8 cellular contexts compared by ENCODE assay signal in genomic region chr3:127735767-127736693, GRCh38.
A peak's percentile ranks its signal among the peaks of the same experiment; 100 is the strongest.
DNase-seq lines count a peak whose midpoint lies in the region; ATAC-seq, FAIRE-seq and TF ChIP-seq lines count a peak whose summit lies in the region.

No MANE protein-coding gene starts in this region.

- peak overlapping the region; percentile 97 for H3K4me2 ChIP-seq in GM12878 (ENCODE audit: control insufficient read depth, insufficient read depth)

- 2% methylated on average over 9 of the region's 9 CpGs for WGBS in GM12878 (ENCODE audit: insufficient coverage, insufficient replicate concordance, low lambda C conversion rate, missing lambda C conversion rate)
- WGBS in right lobe of liver (ENCODE audit: insufficient coverage, low coverage, low lambda C conversion rate, missing lambda C conversion rate): 73% methylated on average over 9 of the region's 9 CpGs

- H3K4me3 Mint-ChIP-seq in WTC11: no peak overlapping the region

- no peak overlapping the region for H3K27ac Mint-ChIP-seq in WTC11

- no peaks in the 10 kb centered on the region for H3K9me3 Mint-ChIP-seq in WTC11

- no peaks in the 10 kb centered on the region for H3K36me3 Mint-ChIP-seq in WTC11

- POLR2A ChIA-PET in GM12878 (lab: Charles Lee) (interaction anchor here (0.7 to 2.7 kb wide), 13 partner anchors 9 to 138 kb away, joined by 3 to 32 read pairs (median 5); partner anchors contain the start of genes MCM2 and MGLL), WTC11 (lab: Charles Lee) (no interaction called here)

- TF ChIP-seq RAD21 in GM12878 (IDR thresholded peaks at IDR 0.05; ENCODE audit: insufficient read depth, low read depth, low read length): no peak

- TF ChIP-seq CTCF in GM12878 (IDR thresholded peaks at IDR 0.05 in 2 of 3, conservative IDR thresholded peaks at IDR 0.05 in 1 of 3; ENCODE audit: control insufficient read depth in 2 of 3, extremely low read depth in 1 of 3, insufficient read depth in 1 of 3, low read depth in 3 of 3, low read length in 3 of 3): no peak
- no peak for TF ChIP-seq CTCF in right lobe of liver (IDR thresholded peaks at IDR 0.05)
- no peak for TF ChIP-seq CTCF in WTC11 (IDR thresholded peaks at IDR 0.05)

- TF ChIP-seq POLR2A in GM12878 (IDR thresholded peaks at IDR 0.05; ENCODE audit: low read depth, low read length) (no peak), right lobe of liver (IDR thresholded peaks at IDR 0.05) (no peak), erythroblast (IDR thresholded peaks at IDR 0.05; ENCODE audit: low read length) (no peak)

- H3K9ac ChIP-seq in GM12878 (ENCODE audit: control insufficient read depth, insufficient read depth, low read length): peak overlapping the region; percentile 88

- H3K4me1 Mint-ChIP-seq in WTC11: peaks cover 36% of the 10 kb centered on the region

- in situ Hi-C loops in GM12878 (cut with MboI): no loop called here

- intact Hi-C loops in GM12878 (cut with micrococcal nuclease; ENCODE audit: unreplicated experiment) (loop anchor here (1.0 to 10.0 kb wide), 3 partner anchors 14 to 319 kb away; partner anchors contain the start of genes MGLL and SEC61A1), right lobe of liver (cut with DNase I) (no loop called here)

- H3K79me2 ChIP-seq in GM12878 (ENCODE audit: control insufficient read depth, insufficient read depth, low read length): peaks cover 52% of the 10 kb centered on the region

- no peaks in the 10 kb centered on the region for H4K20me1 ChIP-seq in GM12878 (ENCODE audit: control insufficient read depth, insufficient read depth)

- H3K27me3 Mint-ChIP-seq in WTC11 (ENCODE audit: low read depth): peaks cover 16% of the 10 kb centered on the region

- peak overlapping the region; percentile 46 for H2AFZ ChIP-seq in GM12878 (ENCODE audit: control insufficient read depth, low read depth, low read length)

- SMC1A ChIA-PET in GM12878 (lab: Charles Lee; ENCODE audit: uncharacterized antibody, unreplicated experiment): interaction anchor here (0.6 to 3.2 kb wide), 26 partner anchors 8 to 397 kb away, joined by 3 to 62 read pairs (median 4); partner anchors contain the start of gene MGLL

- TSS peak; percentile 66 for BruUV-seq in GM12878 (replicated peaks; lab: Mats Ljungman, UMichigan)

- H3K4me3 ChIP-seq in GM12878 (peak overlapping the region; percentile 77), right lobe of liver (no peak overlapping the region)

- H3K36me3 ChIP-seq in GM12878 (ENCODE audit: control insufficient read depth in 2 of 2, insufficient read depth in 2 of 2, low read length in 1 of 2): peaks cover 4 to 7% of the 10 kb centered on the region in 2 experiments; a peak in 3 of 4 replicates
- H3K36me3 ChIP-seq in right lobe of liver: no peaks in the 10 kb centered on the region

- CTCF ChIA-PET in GM12878 (lab: Yijun Ruan, JAX): interaction anchor here (0.8 to 2.3 kb wide), 20 partner anchors 8 to 223 kb away, joined by 3 to 18 read pairs (median 4); partner anchors contain the start of gene MGLL
- CTCF ChIA-PET in WTC11 (lab: Charles Lee): interaction anchor here (0.8 to 2.0 kb wide), 4 partner anchors 22 to 45 kb away, joined by 3 to 5 read pairs (median 4); no protein-coding TSS in a partner anchor

- DNase-seq in DMS79 treated with DMSO at 0.1 percent for 48 hours (lab: John Stamatoyannopoulos, UW): peak; percentile 91
- DNase-seq in GM12878 (ENCODE audit: low read depth, low spot score): peak; percentile 85
- no peak for DNase-seq in right lobe of liver
- DNase-seq in erythroblast (lab: John Stamatoyannopoulos, UW): no peak
- DNase-seq in DMS114 treated with DMSO at 0.1 percent for 48 hours (lab: John Stamatoyannopoulos, UW; ENCODE audit: unreplicated experiment): no peak
- DNase-seq in WTC11 (ENCODE audit: low spot score): no peak

- H3K9me3 ChIP-seq in GM12878 (replicated peaks; ENCODE audit: control insufficient read depth, insufficient read depth, low read length): no peaks in the 10 kb centered on the region
- H3K9me3 ChIP-seq in right lobe of liver: no peaks in the 10 kb centered on the region

- peak; percentile 80 for FAIRE-seq in GM12878 (lab: Jason Lieb, UNC)

- ATAC-seq in GM19467 (IDR thresholded peaks at IDR 0.05; ENCODE audit: unreplicated experiment) (peak; percentile 66), HG03558 (IDR thresholded peaks at IDR 0.05; ENCODE audit: extremely low read depth, unreplicated experiment) (peak; percentile 66), GM12878 (peak; percentile 85), right lobe of liver (peak; percentile 17 to 51 (median 34)), WTC11 (no peak)

- H3K27ac ChIP-seq in GM12878 (ENCODE audit: control insufficient read depth, insufficient read depth) (peak overlapping the region; percentile 97), right lobe of liver (peak overlapping the region in 1 of 3 donors; percentile 34)

- RAD21 ChIA-PET in GM12878 (lab: Charles Lee; ENCODE audit: unreplicated experiment): interaction anchor here (0.6 to 2.7 kb wide), 18 partner anchors 11 to 223 kb away, joined by 3 to 60 read pairs (median 6); partner anchors contain the start of gene MGLL

- H3K27me3 ChIP-seq in GM12878 (replicated peaks in 1 of 2; ENCODE audit: control insufficient read depth in 2 of 2, insufficient read depth in 2 of 2, low read length in 1 of 2) (no peaks in the 10 kb centered on the region), right lobe of liver (no peaks in the 10 kb centered on the region)

- peak in 1 of 2 experiments; percentile 71 for TF ChIP-seq EP300 in GM12878 (IDR thresholded peaks at IDR 0.05; ENCODE audit: borderline replicate concordance in 1 of 2, control insufficient read depth in 1 of 2, low read depth in 2 of 2, low read length in 2 of 2)

- H3K4me1 ChIP-seq in GM12878 (ENCODE audit: control insufficient read depth, insufficient read depth, low read length) (peaks cover 31% of the 10 kb centered on the region), right lobe of liver (peaks cover 0 to 11% (median 2%) of the 10 kb centered on the region in 4 donors)

TF ChIP-seq in GM12878, 131 proteins besides CTCF, POLR2A, EP300 and RAD21 (continues in another document):
- TF ChIP-seq SP1 (IDR thresholded peaks at IDR 0.05; ENCODE audit: low read depth, low read length) (peak; percentile 13), NBN (IDR thresholded peaks at IDR 0.05) (no peak), PAX5 (IDR thresholded peaks at IDR 0.05; ENCODE audit: borderline replicate concordance, low read depth, low read length) (peak; percentile 94), GATAD2B (conservative IDR thresholded peaks at IDR 0.05; ENCODE audit: low read depth) (peak; percentile 35; the same call in 1 of the 2 replicates), ZZZ3 (IDR thresholded peaks at IDR 0.05; ENCODE audit: control insufficient read depth, insufficient read length, low read depth) (no peak), ATF7 (IDR thresholded peaks at IDR 0.05; ENCODE audit: low read depth) (no peak; the same call in 1 of the 2 replicates), ZSCAN29 (IDR thresholded peaks at IDR 0.05) (no peak)

TF ChIP-seq in WTC11, 78 proteins besides CTCF, POLR2A, EP300 and RAD21:
- TF ChIP-seq GRHL2 (CRISPR knock-in tag; IDR thresholded peaks at IDR 0.05; ENCODE audit: insufficient replicate concordance, severe bottlenecking): no peak
- TF ChIP-seq CREB1 (CRISPR knock-in tag; IDR thresholded peaks at IDR 0.05): no peak
- TF ChIP-seq NFYB (CRISPR knock-in tag; conservative IDR thresholded peaks at IDR 0.05; ENCODE audit: low read depth): no peak
- no peak for TF ChIP-seq NR1H2 (CRISPR knock-in tag; IDR thresholded peaks at IDR 0.05)
- TF ChIP-seq ZNF121 (CRISPR knock-in tag; IDR thresholded peaks at IDR 0.05): no peak

Comparison
In these comparisons a context has a peak if more than half of its experiments do, and no peak if none do; other contexts are left out.
1. DNase-seq: peak in DMS79 treated with DMSO at 0.1 percent for 48 hours (single experiment) and GM12878 (single experiment); none in right lobe of liver (0 of 3), erythroblast (0 of 2), DMS114 treated with DMSO at 0.1 percent for 48 hours (single experiment) and WTC11 (single experiment).